Comparison of ENCODE assay signal across 1 cellular context in genomic region chr2:37896319-37896718, GRCh38.
TF ChIP-seq lines count a peak whose summit lies in the region.

No MANE protein-coding gene starts in this region.

TF ChIP-seq in HCT116, 20 proteins besides CTCF, POLR2A, EP300 and RAD21 (continued from another document):
- TF ChIP-seq REST (IDR thresholded peaks at IDR 0.05; ENCODE audit: low read depth) (no peak), SRF (IDR thresholded peaks at IDR 0.05; ENCODE audit: low read depth) (no peak), YY1 (IDR thresholded peaks at IDR 0.05; ENCODE audit: extremely low read depth, insufficient replicate concordance, low read depth, low read length) (no peak), EZH2 (IDR thresholded peaks at IDR 0.05) (no peak), JUND (IDR thresholded peaks at IDR 0.05) (no peak), ELF1 (IDR thresholded peaks at IDR 0.05; ENCODE audit: borderline replicate concordance, low read depth) (no peak), EGR1 (IDR thresholded peaks at IDR 0.05; ENCODE audit: low read depth) (no peak), SP1 (IDR thresholded peaks at IDR 0.05; ENCODE audit: low read depth) (no peak), SIN3A (IDR thresholded peaks at IDR 0.05; ENCODE audit: low read depth) (no peak)
